ENCODE assay signal across 20 cellular contexts in the genomic region with DNA sequence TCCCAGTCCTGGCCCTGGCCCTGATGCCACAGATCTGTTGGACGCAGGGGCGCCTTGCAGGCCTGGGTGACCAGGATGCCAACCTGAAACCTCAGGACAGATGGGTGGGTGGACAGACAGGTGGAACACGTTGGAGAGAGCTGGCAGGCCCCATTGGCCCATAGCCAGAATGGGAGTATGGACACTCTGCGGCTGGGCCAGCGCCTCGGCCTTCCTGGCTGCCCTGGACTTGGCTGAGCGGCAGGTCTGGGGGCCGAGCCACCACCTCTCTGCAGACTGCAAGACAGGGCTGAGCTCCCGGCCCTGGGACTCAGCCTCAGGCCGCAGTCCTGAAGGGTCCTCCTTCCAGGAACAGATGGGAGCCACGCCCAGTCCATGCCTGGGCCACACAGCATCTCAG. TPM values are rescaled to one million over a fixed set of nuclear protein-coding genes. Genes with fewer than 3 reads are reported as not detected.
DNase-seq lines count a peak whose midpoint lies in the region; ATAC-seq, FAIRE-seq and TF ChIP-seq lines count a peak whose summit lies in the region.
"Had no signal": no experiment of that assay in that cellular context is flagged by ENCODE, and none has a peak within 500 bp of the region (broad histone marks: within the 10 kb centered on the region; RNA-seq: fewer than 3 reads in every experiment).

No MANE protein-coding gene starts in this region.

- no peak overlapping the region for H3K4me3 Mint-ChIP-seq in stimulated activated memory B cell treated with anti-CD40 and anti-IgM and Interleukin-4, amounts not matched to agents 10 μg/mL and 1 μg/mL and 100 μg/mL, for 72 hours
- H3K4me3 Mint-ChIP-seq: B cell; CD4-positive, alpha-beta T cell had no signal

- H3K36me3 ChIP-seq in NT2/D1 (ENCODE audit: insufficient read depth, insufficient read length, low read length), result no peaks in the 10 kb centered on the region
- H3K36me3 ChIP-seq in left lung, result no peaks in the 10 kb centered on the region
- no peaks in the 10 kb centered on the region for H3K36me3 ChIP-seq in adrenal gland (replicated peaks in 1 of 2)

- DNase-seq in NCI-H82 (lab: John Stamatoyannopoulos, UW) (peak; percentile 12), NCI-H82 treated with DMSO at 0.1 percent for 48 hours (lab: John Stamatoyannopoulos, UW; ENCODE audit: unreplicated experiment) (no peak), NT2/D1 (ENCODE audit: low read depth, low spot score) (no peak), left lung (no peak), urothelium cell line (ENCODE audit: low spot score) (no peak), adrenal gland (no peak), KG1 (lab: John Stamatoyannopoulos, UW) (no peak)
- DNase-seq: 8988T; ACHN; C1 segment of cervical spinal cord; CD4-positive, alpha-beta T cell; DND-41; GDM1; HCEC 1CT had no signal

- no peaks in the 10 kb centered on the region for H3K36me3 Mint-ChIP-seq in stimulated activated memory B cell treated with anti-CD40 and anti-IgM and Interleukin-4, amounts not matched to agents 10 μg/mL and 1 μg/mL and 100 μg/mL, for 72 hours

- H3K4me1 ChIP-seq in NT2/D1 (ENCODE audit: insufficient read depth, insufficient read length) (peaks cover 13% of the 10 kb centered on the region), left lung (no peaks in the 10 kb centered on the region), adrenal gland (replicated peaks in 1 of 2) (no peaks in the 10 kb centered on the region)

- peak; percentile 32 for FAIRE-seq in urothelium cell line (lab: Jason Lieb, UNC)
- FAIRE-seq: GM12892, H1, HepG2, HTR-8/SVneo had no signal

- H3K27me3 ChIP-seq in NT2/D1 (ENCODE audit: insufficient read depth, insufficient read length) (no peaks in the 10 kb centered on the region), left lung (peaks cover 0 to 52% of the 10 kb centered on the region in 2 donors), adrenal gland (no peaks in the 10 kb centered on the region)

- no peaks in the 10 kb centered on the region for H3K9me3 ChIP-seq in NT2/D1 (ENCODE audit: insufficient read depth, low read length)
- no peaks in the 10 kb centered on the region for H3K9me3 ChIP-seq in left lung
- H3K9me3 ChIP-seq in adrenal gland (replicated peaks in 1 of 3), result no peaks in the 10 kb centered on the region

- H3K4me3 ChIP-seq in NT2/D1 (ENCODE audit: insufficient read length, low read depth), result no peak overlapping the region
- no peak overlapping the region for H3K4me3 ChIP-seq in left lung
- no peak overlapping the region for H3K4me3 ChIP-seq in adrenal gland

- peaks cover 9% of the 10 kb centered on the region for H3K4me1 Mint-ChIP-seq in stimulated activated memory B cell treated with anti-CD40 and anti-IgM and Interleukin-4, amounts not matched to agents 10 μg/mL and 1 μg/mL and 100 μg/mL, for 72 hours

- H3K27ac Mint-ChIP-seq in stimulated activated memory B cell treated with anti-CD40 and anti-IgM and Interleukin-4, amounts not matched to agents 10 μg/mL and 1 μg/mL and 100 μg/mL, for 72 hours, result no peak overlapping the region
- H3K27ac Mint-ChIP-seq: B cell; CD4-positive, alpha-beta T cell had no signal

- H3K9me3 Mint-ChIP-seq in stimulated activated memory B cell treated with anti-CD40 and anti-IgM and Interleukin-4, amounts not matched to agents 10 μg/mL and 1 μg/mL and 100 μg/mL, for 72 hours, result no peaks in the 10 kb centered on the region
- H3K9me3 Mint-ChIP-seq: CD4-positive, alpha-beta T cell had no signal

- no peak for TF ChIP-seq POLR2A in adrenal gland (IDR thresholded peaks at IDR 0.05)

- no peak overlapping the region for H3K27ac ChIP-seq in left lung
- H3K27ac ChIP-seq in adrenal gland, result no peak overlapping the region

- peaks cover 90% of the 10 kb centered on the region for H3K27me3 Mint-ChIP-seq in stimulated activated memory B cell treated with anti-CD40 and anti-IgM and Interleukin-4, amounts not matched to agents 10 μg/mL and 1 μg/mL and 100 μg/mL, for 72 hours

- whole genome bisulfite sequencing in adrenal gland, 4 donors, result 69 to 100% (median 81%) methylated on average over 2 to 11 of the region's 11 CpGs

- peak; percentile 20 for ATAC-seq in left lung
- no peak for ATAC-seq in stimulated activated memory B cell treated with anti-CD40 and anti-IgM and Interleukin-4, amounts not matched to agents 10 μg/mL and 1 μg/mL and 100 μg/mL, for 72 hours
- ATAC-seq: HepG2 had no signal

- intact Hi-C loops in left lung (cut with DNase I), result no loop called here
- intact Hi-C loops in adrenal gland (cut with DNase I), result no loop called here

- H3K9ac ChIP-seq in NT2/D1 (ENCODE audit: insufficient read length, low read depth), result peak overlapping the region; percentile 42

- TF ChIP-seq CTCF in left lung (IDR thresholded peaks at IDR 0.05) (no peak), adrenal gland (IDR thresholded peaks at IDR 0.05) (no peak)

RNA-seq across cellular contexts. Expression of gene WNT7B, which starts 14.2 kb away (rescaled TPM):
- 10 to 100 TPM in 1 of 2 donors, 1 to 10 TPM in 1; 7.2 to 11.4 TPM for total RNA-seq in left lung
- total RNA-seq in adrenal gland, result under 1 TPM in 3 of 8 donors, not detected in 5; 0.07 to 0.24 (median 0.13) TPM
- polyA plus RNA-seq in adrenal gland, result under 1 TPM in 1 of 3 donors, not detected in 2; 0.16 TPM
- total RNA-seq: CD4-positive, alpha-beta T cell had no signal
- polyA plus RNA-seq: HepG2 had no signal

Comparison
In these comparisons a context has a peak if more than half of its experiments do, and no peak if none do; other contexts are left out.
1. RNA of gene WNT7B, which starts 14.2 kb away (total RNA-seq): 7.2 to 11.4 TPM in left lung; 0.07 to 0.24 TPM in adrenal gland; every median in the first group is over 4 times any median in the second.